ENCODE assay signal across 10 cellular contexts in genomic region chr10:72079356-72079755, GRCh38. TPM values are rescaled to one million over a fixed set of nuclear protein-coding genes. Genes with fewer than 3 reads are reported as not detected.
A peak's percentile ranks its signal among the peaks of the same experiment; 100 is the strongest.
DNase-seq lines count a peak whose midpoint lies in the region; ATAC-seq lines count a peak whose summit lies in the region.
"Had no signal": no experiment of that assay in that cellular context is flagged by ENCODE, and none has a peak within 500 bp of the region (broad histone marks: within the 10 kb centered on the region; RNA-seq: fewer than 3 reads in every experiment).

No MANE protein-coding gene starts in this region.

- H3K4me3 Mint-ChIP-seq in activated T-cell treated with anti-CD3 and anti-CD28 coated beads, Interleukin-2, amount 50 U/mL, for 72 hours: peak overlapping the region; percentile 61 to 74

- no peaks in the 10 kb centered on the region for H3K9me3 Mint-ChIP-seq in activated T-cell treated with anti-CD3 and anti-CD28 coated beads, Interleukin-2, amount 50 U/mL, for 72 hours

- H3K4me1 Mint-ChIP-seq in activated T-cell treated with anti-CD3 and anti-CD28 coated beads, Interleukin-2, amount 50 U/mL, for 72 hours (ENCODE audit: low read depth): peaks cover 97% of the 10 kb centered on the region

- ATAC-seq in activated T-cell treated with anti-CD3 and anti-CD28 coated beads, Interleukin-2, amount 50 U/mL, for 72 hours (replicated peaks in 1 of 2): peak; percentile 39 to 45
- ATAC-seq in HG03432 (IDR thresholded peaks at IDR 0.05; ENCODE audit: unreplicated experiment): no peak
- no peak for ATAC-seq in HG03571 (IDR thresholded peaks at IDR 0.05; ENCODE audit: unreplicated experiment)
- ATAC-seq: heart left ventricle had no signal

- peaks cover 3 to 17% of the 10 kb centered on the region in 2 donors for H3K36me3 Mint-ChIP-seq in activated T-cell treated with anti-CD3 and anti-CD28 coated beads, Interleukin-2, amount 50 U/mL, for 72 hours (ENCODE audit: insufficient read depth in 2 of 2)

- H3K27ac Mint-ChIP-seq in activated T-cell treated with anti-CD3 and anti-CD28 coated beads, Interleukin-2, amount 50 U/mL, for 72 hours: peak overlapping the region; percentile 95

- H3K27me3 Mint-ChIP-seq in activated T-cell treated with anti-CD3 and anti-CD28 coated beads, Interleukin-2, amount 50 U/mL, for 72 hours (ENCODE audit: low read depth): no peaks in the 10 kb centered on the region

- DNase-seq in 8988T (peak; percentile 21), NCI-H146 treated with DMSO at 0.1 percent for 48 hours (lab: John Stamatoyannopoulos, UW; ENCODE audit: unreplicated experiment) (peak; percentile 27), mesenteric fat pad (ENCODE audit: low spot score) (peak; percentile 72), NCI-H2196 treated with DMSO at 0.1 percent for 48 hours (lab: John Stamatoyannopoulos, UW; ENCODE audit: unreplicated experiment) (no peak), SKM-1 treated with dmso at 0.1 percent for 144 hours (lab: John Stamatoyannopoulos, UW; ENCODE audit: unreplicated experiment) (no peak)
- peak; percentile 58 to 59 for DNase-seq in activated T-cell treated with anti-CD3 and anti-CD28 coated beads, Interleukin-2, amount 50 U/mL, for 72 hours
- DNase-seq: MM.1S had no signal

RNA-seq across cellular contexts. Expression of gene SPOCK2, which starts 9.0 kb away (rescaled TPM):
- total RNA-seq in activated T-cell treated with anti-CD3 and anti-CD28 coated beads, Interleukin-2, amount 50 U/mL, for 72 hours: 100 to 1,000 TPM; 253 to 291 TPM
- 5.8 TPM for total RNA-seq in mesenteric fat pad

Comparison
In these comparisons a context has a peak if more than half of its experiments do, and no peak if none do; other contexts are left out.
1. DNase-seq: peak in 8988T (single experiment), NCI-H146 treated with DMSO at 0.1 percent for 48 hours (single experiment), activated T-cell treated with anti-CD3 and anti-CD28 coated beads, Interleukin-2, amount 50 U/mL, for 72 hours (2 of 2) and mesenteric fat pad (single experiment); none in NCI-H2196 treated with DMSO at 0.1 percent for 48 hours (single experiment) and SKM-1 treated with dmso at 0.1 percent for 144 hours (single experiment).
2. ATAC-seq: peak in activated T-cell treated with anti-CD3 and anti-CD28 coated beads, Interleukin-2, amount 50 U/mL, for 72 hours (2 of 2); none in HG03432 (single experiment) and HG03571 (single experiment).
3. RNA of gene SPOCK2, which starts 9.0 kb away (total RNA-seq): 253 to 291 TPM in activated T-cell treated with anti-CD3 and anti-CD28 coated beads, Interleukin-2, amount 50 U/mL, for 72 hours; 5.8 TPM in mesenteric fat pad (single experiment); every median in the first group is over 10 times any median in the second.